Comparison of ENCODE assay signal across 12 cellular contexts in genomic region chr7:30912986-30913671, GRCh38. TPM values are rescaled to one million over a fixed set of nuclear protein-coding genes. Genes with fewer than 3 reads are reported as not detected.
DNase-seq lines count a peak whose midpoint lies in the region; ATAC-seq and TF ChIP-seq lines count a peak whose summit lies in the region.
"Had no signal": no experiment of that assay in that cellular context is flagged by ENCODE, and none has a peak within 500 bp of the region (broad histone marks: within the 10 kb centered on the region; RNA-seq: fewer than 3 reads in every experiment).

No MANE protein-coding gene starts in this region.

- H3K27me3 ChIP-seq in BLaER1 treated with 17β-estradiol and CSF1 and Interleukin-3, amounts not matched to agents 10 nM and 100 nM, result 0 out of 22 replicates have a peak, but pooled peaks cover 0 to 5% (median 0%) of the 10 kb centered on the region in 11 experiments
- H3K27me3 ChIP-seq in ascending aorta (no peaks in the 10 kb centered on the region), layer of hippocampus (ENCODE audit: control insufficient read depth, insufficient read depth, low read length) (no peaks in the 10 kb centered on the region), gastrocnemius medialis (no peaks in the 10 kb centered on the region)
- H3K27me3 ChIP-seq: thyroid gland had no signal

- H3K9ac ChIP-seq in BLaER1 treated with 17β-estradiol and CSF1 and Interleukin-3, amounts not matched to agents 10 nM and 100 nM, result peak overlapping the region in 3 of 11 experiments; percentile 7 to 36 (median 29); a peak in 5 of 22 replicates

- peak overlapping the region in 1 of 11 experiments; percentile 6; a peak in 3 of 22 replicates for H3K27ac ChIP-seq in BLaER1 treated with 17β-estradiol and CSF1 and Interleukin-3, amounts not matched to agents 10 nM and 100 nM
- H3K27ac ChIP-seq in ascending aorta (peak overlapping the region; percentile 92 to 97), layer of hippocampus (ENCODE audit: low read depth, low read length) (peak overlapping the region; percentile 52), gastrocnemius medialis (peak overlapping the region; percentile 41 to 73 (median 61))

- in situ Hi-C loops in gastrocnemius medialis (cut with MboI; ENCODE audit: low sequenced_read_pairs in 4 of 4), result no loop called here

- ATAC-seq in gastrocnemius medialis (no peak), HG02885 (IDR thresholded peaks at IDR 0.05; ENCODE audit: poor library complexity, unreplicated experiment) (no peak)

- peaks cover 52 to 77% (median 71%) of the 10 kb centered on the region in 10 experiments for H3K4me1 ChIP-seq in BLaER1 treated with 17β-estradiol and CSF1 and Interleukin-3, amounts not matched to agents 10 nM and 100 nM
- H3K4me1 ChIP-seq in ascending aorta, result peaks cover 15 to 51% of the 10 kb centered on the region in 2 donors
- H3K4me1 ChIP-seq in gastrocnemius medialis, result peaks cover 3 to 8% of the 10 kb centered on the region in 2 donors

- TF ChIP-seq POLR2A in gastrocnemius medialis (IDR thresholded peaks at IDR 0.05), result no peak

- H3K9me3 ChIP-seq in BLaER1 treated with 17β-estradiol and CSF1 and Interleukin-3, amounts not matched to agents 10 nM and 100 nM (replicated peaks in 1 of 11), result no peaks in the 10 kb centered on the region
- H3K9me3 ChIP-seq in ascending aorta (no peaks in the 10 kb centered on the region), gastrocnemius medialis (no peaks in the 10 kb centered on the region)
- H3K9me3 ChIP-seq: thyroid gland had no signal

- H3K36me3 ChIP-seq in BLaER1 treated with 17β-estradiol and CSF1 and Interleukin-3, amounts not matched to agents 10 nM and 100 nM, result no peaks in the 10 kb centered on the region
- H3K36me3 ChIP-seq in ascending aorta, result no peaks in the 10 kb centered on the region
- no peaks in the 10 kb centered on the region for H3K36me3 ChIP-seq in gastrocnemius medialis
- H3K36me3 ChIP-seq: thyroid gland had no signal

- no peak for TF ChIP-seq CTCF in ascending aorta (IDR thresholded peaks at IDR 0.05)
- no peak for TF ChIP-seq CTCF in gastrocnemius medialis (IDR thresholded peaks at IDR 0.05 in 4 of 5, conservative IDR thresholded peaks at IDR 0.05 in 1 of 5)

- DNase-seq in ascending aorta (ENCODE audit: low spot score in 2 of 2) (no peak), gastrocnemius medialis (no peak), T1000 (lab: John Stamatoyannopoulos, UW) (no peak), HCEC 1CT (no peak), OCI-M1 (lab: John Stamatoyannopoulos, UW) (no peak)
- DNase-seq: activated effector memory CD4-positive, alpha-beta T cell treated with anti-CD3 and anti-CD28 coated beads, Interleukin-2, amount 50 U/mL, for 16 hours; NCI-H1694; thyroid gland had no signal

- peaks cover 0 to 23% (median 0%) of the 10 kb centered on the region in 11 experiments; a peak in 3 of 22 replicates for H4K20me1 ChIP-seq in BLaER1 treated with 17β-estradiol and CSF1 and Interleukin-3, amounts not matched to agents 10 nM and 100 nM

- intact Hi-C loops in ascending aorta (cut with DNase I) (loop anchor here (5.0 to 10.0 kb wide), 2 partner anchors 161 to 318 kb away; partner anchors contain the start of genes GARS1 and INMT), gastrocnemius medialis (cut with DNase I; ENCODE audit: low total_unique reads) (no loop called here)

- no peak overlapping the region for H3K4me3 ChIP-seq in BLaER1 treated with 17β-estradiol and CSF1 and Interleukin-3, amounts not matched to agents 10 nM and 100 nM
- H3K4me3 ChIP-seq in ascending aorta (peak overlapping the region; percentile 62 to 88), gastrocnemius medialis (peak overlapping the region; percentile 33 to 49 (median 42))

- peak overlapping the region in 10 of 11 experiments; percentile 74 to 93 (median 86); a peak in 19 of 22 replicates for H3K4me2 ChIP-seq in BLaER1 treated with 17β-estradiol and CSF1 and Interleukin-3, amounts not matched to agents 10 nM and 100 nM

RNA-seq across cellular contexts. Expression of gene AQP1, which starts 1.5 kb away (rescaled TPM):
- total RNA-seq in ascending aorta (2,113 TPM), gastrocnemius medialis (100 to 1,000 TPM in 3 of 4 donors, 10 to 100 TPM in 1; 81.9 to 149 (median 113) TPM)

RNA-seq across cellular contexts. Expression of gene GHRHR, which starts 50.6 kb away (rescaled TPM):
- total RNA-seq in ascending aorta (not detected), gastrocnemius medialis (not detected)
- total RNA-seq: renal cortical epithelial cell had no signal

Comparison
In these comparisons a context has a peak if more than half of its experiments do, and no peak if none do; other contexts are left out.
1. H3K4me3 ChIP-seq: peak in ascending aorta (2 of 2) and gastrocnemius medialis (4 of 4); none in BLaER1 treated with 17β-estradiol and CSF1 and Interleukin-3, amounts not matched to agents 10 nM and 100 nM (0 of 10).
2. RNA of gene AQP1, which starts 1.5 kb away (total RNA-seq): 2,113 TPM in ascending aorta (single experiment); 81.9 to 149 TPM in gastrocnemius medialis; every median in the first group is over 10 times any median in the second.